Comparison of ENCODE assay signal across 1 cellular context in genomic region chr6:31864818-31865204, GRCh38.
A peak's percentile ranks its signal among the peaks of the same experiment; 100 is the strongest.
TF ChIP-seq lines count a peak whose summit lies in the region.

No MANE protein-coding gene starts in this region.

TF ChIP-seq in HepG2, 621 proteins besides CTCF, POLR2A, EP300 and RAD21 (continued from another document and continues in another):
- TF ChIP-seq DZIP1 (CRISPR knock-in tag; IDR thresholded peaks at IDR 0.05) (peak; percentile 51; the same call in 1 of the 2 replicates), ZNF720 (CRISPR knock-in tag; IDR thresholded peaks at IDR 0.05) (no peak), MEIS1 (CRISPR knock-in tag; IDR thresholded peaks at IDR 0.05; ENCODE audit: borderline replicate concordance) (0 out of 2 replicates have a peak, but pooled peaks have one; percentile 22), TMF1 (CRISPR knock-in tag; IDR thresholded peaks at IDR 0.05; ENCODE audit: low read depth) (no peak), NFIC (IDR thresholded peaks at IDR 0.05; ENCODE audit: low read length) (no peak), SP4 (CRISPR knock-in tag; IDR thresholded peaks at IDR 0.05) (peak; percentile 66), PITX1 (CRISPR knock-in tag; IDR thresholded peaks at IDR 0.05) (no peak), ZNF318 (CRISPR knock-in tag; IDR thresholded peaks at IDR 0.05) (no peak), DNMT3B (CRISPR knock-in tag; conservative IDR thresholded peaks at IDR 0.05) (no peak), NBN (conservative IDR thresholded peaks at IDR 0.05) (no peak), RFX3 (CRISPR knock-in tag; IDR thresholded peaks at IDR 0.05) (no peak), SRSF1 (optimal IDR thresholded peaks at IDR 0.05; ENCODE audit: low read depth, low read length) (peak; percentile 9), HNF1B (CRISPR knock-in tag; IDR thresholded peaks at IDR 0.05) (0 out of 2 replicates have a peak, but pooled peaks have one; percentile 12), ZNF343 (CRISPR knock-in tag; IDR thresholded peaks at IDR 0.05) (0 out of 2 replicates have a peak, but pooled peaks have one; percentile 63), ARHGAP35 (CRISPR knock-in tag; IDR thresholded peaks at IDR 0.05; ENCODE audit: borderline replicate concordance) (no peak), TCF7 (IDR thresholded peaks at IDR 0.05; ENCODE audit: low read depth) (no peak), HNRNPL (IDR thresholded peaks at IDR 0.05; ENCODE audit: low read depth, low read length) (0 out of 2 replicates have a peak, but pooled peaks have one; percentile 23), ZNF281 (CRISPR knock-in tag; IDR thresholded peaks at IDR 0.05; ENCODE audit: borderline replicate concordance) (no peak), MTF1 (CRISPR knock-in tag; IDR thresholded peaks at IDR 0.05) (no peak), PAX8 (CRISPR knock-in tag; IDR thresholded peaks at IDR 0.05; ENCODE audit: borderline replicate concordance) (0 out of 2 replicates have a peak, but pooled peaks have one; percentile 60), TAF1 (CRISPR knock-in tag; IDR thresholded peaks at IDR 0.05) (no peak), ZBTB25 (CRISPR knock-in tag; IDR thresholded peaks at IDR 0.05) (no peak), RBAK (CRISPR knock-in tag; IDR thresholded peaks at IDR 0.05) (no peak), ZGPAT (CRISPR knock-in tag; IDR thresholded peaks at IDR 0.05) (no peak), TEF (CRISPR knock-in tag; IDR thresholded peaks at IDR 0.05) (no peak), MAX (IDR thresholded peaks at IDR 0.05) (no peak), ZNF564 (CRISPR knock-in tag; IDR thresholded peaks at IDR 0.05) (0 out of 2 replicates have a peak, but pooled peaks have one; percentile 12), SYNCRIP (IDR thresholded peaks at IDR 0.05; ENCODE audit: insufficient read depth, low read depth, low read length) (no peak), ZBTB2 (CRISPR knock-in tag; IDR thresholded peaks at IDR 0.05; ENCODE audit: low read depth) (0 out of 2 replicates have a peak, but pooled peaks have one; percentile 2), TERF1 (CRISPR knock-in tag; IDR thresholded peaks at IDR 0.05) (no peak), MIXL1 (CRISPR knock-in tag; IDR thresholded peaks at IDR 0.05) (no peak)
